Comparison of ENCODE assay signal across 8 cellular contexts in genomic region chr16:72094266-72094610, GRCh38. TPM values are rescaled to one million over a fixed set of nuclear protein-coding genes. Genes with fewer than 3 reads are reported as not detected.
A peak's percentile ranks its signal among the peaks of the same experiment; 100 is the strongest.
DNase-seq lines count a peak whose midpoint lies in the region; ATAC-seq, FAIRE-seq and TF ChIP-seq lines count a peak whose summit lies in the region.

No MANE protein-coding gene starts in this region.

- H3K9me3 ChIP-seq in BLaER1 treated with 17β-estradiol and CSF1 and Interleukin-3, amounts not matched to agents 10 nM and 100 nM (replicated peaks in 1 of 11): no peaks in the 10 kb centered on the region
- H3K9me3 ChIP-seq in MM.1S (replicated peaks; ENCODE audit: insufficient read depth, low read length) (no peaks in the 10 kb centered on the region), astrocyte (ENCODE audit: insufficient read depth, low read depth, low read length) (no peaks in the 10 kb centered on the region), HepG2 (ENCODE audit: low read length) (no peaks in the 10 kb centered on the region)

- H3K36me3 ChIP-seq in BLaER1 treated with 17β-estradiol and CSF1 and Interleukin-3, amounts not matched to agents 10 nM and 100 nM: peaks cover 52 to 63% (median 56%) of the 10 kb centered on the region in 11 experiments
- 0 out of 2 replicates have a peak, but pooled peaks cover 8% of the 10 kb centered on the region for H3K36me3 ChIP-seq in MM.1S (replicated peaks; ENCODE audit: insufficient read depth, low read length)
- H3K36me3 ChIP-seq in astrocyte (ENCODE audit: insufficient read depth, low read length): peaks cover 24% of the 10 kb centered on the region
- peaks cover 23 to 46% of the 10 kb centered on the region in 2 experiments for H3K36me3 ChIP-seq in HepG2 (replicated peaks in 1 of 2; ENCODE audit: control insufficient read depth in 1 of 2, insufficient read depth in 2 of 2, low read length in 2 of 2)

- no peaks in the 10 kb centered on the region for H3K9me2 ChIP-seq in MM.1S (replicated peaks; ENCODE audit: insufficient read depth, low read length)

- CTCF ChIA-PET in HepG2 (lab: Yijun Ruan, JAX; ENCODE audit: low intra/inter-chr PET ratio, low total read pairs): no interaction called here

- POLR2A ChIA-PET in HepG2 (lab: Yijun Ruan, JAX): interaction anchor here (0.6 to 4.7 kb wide), 16 partner anchors 10 to 285 kb away, joined by 3 to 51 read pairs (median 6); partner anchors contain the start of genes AP1G1, HP, HPR and IST1

- H3K4me1 Mint-ChIP-seq in astrocyte (ENCODE audit: low read depth, unreplicated experiment): peaks cover 16% of the 10 kb centered on the region

- TF ChIP-seq EP300 in HepG2 (IDR thresholded peaks at IDR 0.05; ENCODE audit: low read depth in 2 of 2, low read length in 2 of 2): no peak
- TF ChIP-seq EP300 in HepG2 (CRISPR knock-in tag; IDR thresholded peaks at IDR 0.05; ENCODE audit: borderline replicate concordance): no peak

- ATAC-seq in HepG2 (peak; percentile 22), HG03139 (IDR thresholded peaks at IDR 0.05; ENCODE audit: unreplicated experiment) (no peak)

- DNase-seq in MM.1S (peak; percentile 21), astrocyte (ENCODE audit: low read depth) (no peak), HepG2 (ENCODE audit: low spot score) (no peak), cerebellar cortex (ENCODE audit: low spot score) (no peak), SHP77 treated with DMSO at 0.1 percent for 48 hours (lab: John Stamatoyannopoulos, UW) (no peak)
- peak; percentile 7 to 16 for DNase-seq in stimulated activated CD8-positive, alpha-beta memory T cell treated with anti-CD3 and anti-CD28 coated beads, Interleukin-2, amount 100 ng/mL, for 48 hours (ENCODE audit: low read depth in 2 of 2)

- H2AFZ ChIP-seq in MM.1S (ENCODE audit: low read length) (peak overlapping the region; percentile 70), astrocyte (ENCODE audit: low read depth, low read length) (peak overlapping the region; percentile 76), HepG2 (ENCODE audit: low read length) (no peak overlapping the region)

- in situ Hi-C loops in HepG2 (cut with HindIII; ENCODE audit: extremely low pct_ligation_motif_present, low pct_unique_long_range_greater_than_20kb): no loop called here

- FAIRE-seq in astrocyte (lab: Jason Lieb, UNC) (no peak), HepG2 (lab: Jason Lieb, UNC) (no peak)

- H3K4me2 ChIP-seq in BLaER1 treated with 17β-estradiol and CSF1 and Interleukin-3, amounts not matched to agents 10 nM and 100 nM: peak overlapping the region; percentile 84 to 97 (median 93)
- peak overlapping the region; percentile 81 for H3K4me2 ChIP-seq in MM.1S (ENCODE audit: low read depth, low read length)
- H3K4me2 ChIP-seq in astrocyte (ENCODE audit: low read length): peak overlapping the region; percentile 90
- peak overlapping the region; percentile 91 for H3K4me2 ChIP-seq in HepG2 (ENCODE audit: low read depth, low read length)

- H3K27ac ChIP-seq in BLaER1 treated with 17β-estradiol and CSF1 and Interleukin-3, amounts not matched to agents 10 nM and 100 nM: peak overlapping the region; percentile 81 to 93 (median 90)
- H3K27ac ChIP-seq in MM.1S (ENCODE audit: low read length) (peak overlapping the region; percentile 78), astrocyte (ENCODE audit: low read depth, low read length) (peak overlapping the region; percentile 85), HepG2 (ENCODE audit: extremely low read length, insufficient read depth, low read length) (peak overlapping the region; percentile 88)

- peaks cover 31 to 42% (median 37%) of the 10 kb centered on the region in 10 experiments for H3K4me1 ChIP-seq in BLaER1 treated with 17β-estradiol and CSF1 and Interleukin-3, amounts not matched to agents 10 nM and 100 nM
- H3K4me1 ChIP-seq in MM.1S (ENCODE audit: low read length) (peaks cover 13% of the 10 kb centered on the region), astrocyte (ENCODE audit: insufficient read depth, low read length) (peaks cover 9% of the 10 kb centered on the region), HepG2 (ENCODE audit: insufficient read depth, low read length) (peaks cover 54% of the 10 kb centered on the region)

- peaks cover 6% of the 10 kb centered on the region for H3K36me3 Mint-ChIP-seq in astrocyte (ENCODE audit: low read depth, unreplicated experiment)

- H3K9ac ChIP-seq in BLaER1 treated with 17β-estradiol and CSF1 and Interleukin-3, amounts not matched to agents 10 nM and 100 nM: peak overlapping the region; percentile 81 to 95 (median 92)
- peak overlapping the region; percentile 89 for H3K9ac ChIP-seq in MM.1S (ENCODE audit: low read length)
- H3K9ac ChIP-seq in astrocyte (ENCODE audit: low read length): peak overlapping the region; percentile 92
- peak overlapping the region; percentile 92 for H3K9ac ChIP-seq in HepG2 (ENCODE audit: insufficient read depth, low read depth, low read length)

- WGBS in HepG2 (ENCODE audit: low lambda C conversion rate): 0% methylated on average over 11 of the region's 11 CpGs

- H3K79me2 ChIP-seq in MM.1S (ENCODE audit: low read length) (peaks cover 78% of the 10 kb centered on the region), astrocyte (ENCODE audit: insufficient read depth, low read length) (peaks cover 74% of the 10 kb centered on the region), HepG2 (ENCODE audit: insufficient read depth, low read length) (peaks cover 75% of the 10 kb centered on the region)

- peaks cover 12 to 87% (median 56%) of the 10 kb centered on the region in 11 experiments; a peak in 20 of 22 replicates for H4K20me1 ChIP-seq in BLaER1 treated with 17β-estradiol and CSF1 and Interleukin-3, amounts not matched to agents 10 nM and 100 nM
- H4K20me1 ChIP-seq in MM.1S (ENCODE audit: insufficient read depth, low read length) (no peaks in the 10 kb centered on the region), astrocyte (ENCODE audit: insufficient read depth, low read length) (peaks cover 38% of the 10 kb centered on the region), HepG2 (ENCODE audit: insufficient read depth, low read length) (no peaks in the 10 kb centered on the region; the same call in none of the 2 replicates)

- H3K9me3 Mint-ChIP-seq in astrocyte (ENCODE audit: unreplicated experiment): no peaks in the 10 kb centered on the region

- no peak for TF ChIP-seq POLR2A in HepG2 (IDR thresholded peaks at IDR 0.05; ENCODE audit: insufficient read depth in 1 of 2, low read depth in 2 of 2, low read length in 2 of 2)

- no peaks in the 10 kb centered on the region for H3K27me3 ChIP-seq in BLaER1 treated with 17β-estradiol and CSF1 and Interleukin-3, amounts not matched to agents 10 nM and 100 nM
- no peaks in the 10 kb centered on the region for H3K27me3 ChIP-seq in MM.1S (replicated peaks; ENCODE audit: insufficient read depth, low read length)
- no peaks in the 10 kb centered on the region for H3K27me3 ChIP-seq in astrocyte (ENCODE audit: insufficient read depth, low read length)
- peaks cover 0 to 4% of the 10 kb centered on the region in 2 experiments; a peak in 1 of 5 replicates for H3K27me3 ChIP-seq in HepG2 (ENCODE audit: control insufficient read depth in 1 of 2, insufficient read depth in 2 of 2, low read length in 2 of 2)

- no peaks in the 10 kb centered on the region for H3K27me3 Mint-ChIP-seq in astrocyte (ENCODE audit: low read depth, unreplicated experiment)

- H3K4me3 Mint-ChIP-seq in astrocyte (ENCODE audit: unreplicated experiment): peak overlapping the region; percentile 99

- intact Hi-C loops in HepG2 (cut with micrococcal nuclease; ENCODE audit: unreplicated experiment): no loop called here

- TF ChIP-seq CTCF in MM.1S (IDR thresholded peaks at IDR 0.05; ENCODE audit: low read length) (no peak), astrocyte (IDR thresholded peaks at IDR 0.05; ENCODE audit: insufficient read depth, low read depth, low read length) (no peak), HepG2 (CRISPR knock-in tag; IDR thresholded peaks at IDR 0.05) (no peak)

- TSS peak; percentile 69 for BruUV-seq in HepG2 (replicated peaks; lab: Mats Ljungman, UMichigan)

- peak overlapping the region; percentile 94 for H3K27ac Mint-ChIP-seq in astrocyte (ENCODE audit: unreplicated experiment)

- TF ChIP-seq RAD21 in HepG2 (CRISPR knock-in tag; IDR thresholded peaks at IDR 0.05): no peak

- H3K4me3 ChIP-seq in BLaER1 treated with 17β-estradiol and CSF1 and Interleukin-3, amounts not matched to agents 10 nM and 100 nM: peak overlapping the region; percentile 73 to 99 (median 90)
- peak overlapping the region; percentile 98 for H3K4me3 ChIP-seq in MM.1S (ENCODE audit: low read length)
- peak overlapping the region; percentile 88 for H3K4me3 ChIP-seq in astrocyte (ENCODE audit: insufficient read depth, low read depth, low read length)
- H3K4me3 ChIP-seq in HepG2 (replicated peaks in 1 of 3; ENCODE audit: insufficient read depth in 1 of 3, low read depth in 2 of 3, low read length in 3 of 3): peak overlapping the region; percentile 98 to 100 (median 98)

- H3F3A ChIP-seq in MM.1S (ENCODE audit: insufficient read depth, low read length): peaks cover 4% of the 10 kb centered on the region

RNA-seq across cellular contexts. Expression of gene DHX38, which starts 0.6 kb away (rescaled TPM):
- total RNA-seq in astrocyte (42.9 and 49.0 TPM in 2 replicates), HepG2 (2016; rRNA removed; fragmentation: Illumina TruSeq; extraction: Trizol) (58.9 and 85.9 TPM in 2 replicates)
- total RNA-seq in HepG2 (2016; cell fraction: cytosol; rRNA removed; fragmentation: Illumina TruSeq; extraction: Trizol; ENCODE audit: low read depth): 14.5 and 15.5 TPM in 2 replicates
- 48.6 and 86.7 TPM in 2 replicates for total RNA-seq in HepG2 (2016; cell fraction: insoluble cytoplasmic fraction; rRNA removed; fragmentation: Illumina TruSeq; extraction: Trizol)
- total RNA-seq in HepG2 (2016; cell fraction: membrane; rRNA removed; fragmentation: Illumina TruSeq; extraction: Trizol): 21.7 and 23.0 TPM in 2 replicates
- 82.9 and 85.2 TPM in 2 replicates for total RNA-seq in HepG2 (2016; cell fraction: nucleus; rRNA removed; fragmentation: Illumina TruSeq; extraction: Trizol)
- polyA plus RNA-seq in HepG2 (2011; rRNA removed): 54.4 and 57.8 TPM in 2 replicates
- polyA plus RNA-seq in HepG2 (2011; cell fraction: cytosol; rRNA removed): 33.6 and 46.3 TPM in 2 replicates
- 245 and 273 TPM in 2 replicates for polyA plus RNA-seq in HepG2 (2011; cell fraction: nucleus; rRNA removed)
- 54.2 and 64.4 TPM in 2 replicates for polyA plus RNA-seq in HepG2 (2012)
- 4.0 and 4.3 TPM in 2 replicates for polyA plus RNA-seq in HepG2 (2016; cell fraction: cytosol; fragmentation: Illumina TruSeq; extraction: Trizol; ENCODE audit: low read depth)
- polyA plus RNA-seq in HepG2 (2016; cell fraction: insoluble cytoplasmic fraction; fragmentation: Illumina TruSeq; extraction: Trizol; ENCODE audit: low read depth): 40.9 and 48.3 TPM in 2 replicates
- polyA plus RNA-seq in HepG2 (2016; cell fraction: membrane; fragmentation: Illumina TruSeq; extraction: Trizol; ENCODE audit: low read depth): 7.3 and 10.2 TPM in 2 replicates
- 193 and 204 TPM in 2 replicates for polyA plus RNA-seq in HepG2 (2016; cell fraction: nucleus; fragmentation: Illumina TruSeq; extraction: Trizol; ENCODE audit: insufficient read depth, low read depth)
- polyA minus RNA-seq in HepG2 (2011; rRNA and poly(A)+ RNA removed; ENCODE audit: low replicate concordance): 86.4 and 115 TPM in 2 replicates
- 47.6 and 64.3 TPM in 2 replicates for polyA minus RNA-seq in HepG2 (2011; cell fraction: cytosol; rRNA and poly(A)+ RNA removed)
- polyA minus RNA-seq in HepG2 (2011; cell fraction: nucleus; rRNA and poly(A)+ RNA removed): 89.3 and 93.6 TPM in 2 replicates

RNA-seq across cellular contexts. Expression of gene TXNL4B, which starts 0.8 kb away (rescaled TPM):
- total RNA-seq in astrocyte (12.8 TPM in 2 replicates), HepG2 (2016; rRNA removed; fragmentation: Illumina TruSeq; extraction: Trizol) (18.3 and 24.4 TPM in 2 replicates)
- total RNA-seq in HepG2 (2016; cell fraction: cytosol; rRNA removed; fragmentation: Illumina TruSeq; extraction: Trizol; ENCODE audit: low read depth): 9.5 and 11.8 TPM in 2 replicates
- 18.8 and 30.9 TPM in 2 replicates for total RNA-seq in HepG2 (2016; cell fraction: insoluble cytoplasmic fraction; rRNA removed; fragmentation: Illumina TruSeq; extraction: Trizol)
- 8.7 and 9.5 TPM in 2 replicates for total RNA-seq in HepG2 (2016; cell fraction: membrane; rRNA removed; fragmentation: Illumina TruSeq; extraction: Trizol)
- 9.0 and 14.7 TPM in 2 replicates for total RNA-seq in HepG2 (2016; cell fraction: nucleus; rRNA removed; fragmentation: Illumina TruSeq; extraction: Trizol)
- 14.5 and 17.4 TPM in 2 replicates for polyA plus RNA-seq in HepG2 (2011; rRNA removed)
- polyA plus RNA-seq in HepG2 (2011; cell fraction: cytosol; rRNA removed): 11.2 and 14.4 TPM in 2 replicates
- polyA plus RNA-seq in HepG2 (2011; cell fraction: nucleus; rRNA removed): 7.1 and 10.1 TPM in 2 replicates
- polyA plus RNA-seq in HepG2 (2012): 11.4 and 16.0 TPM in 2 replicates
- polyA plus RNA-seq in HepG2 (2016; cell fraction: cytosol; fragmentation: Illumina TruSeq; extraction: Trizol; ENCODE audit: low read depth): 3.8 and 4.9 TPM in 2 replicates
- 23.9 and 29.5 TPM in 2 replicates for polyA plus RNA-seq in HepG2 (2016; cell fraction: insoluble cytoplasmic fraction; fragmentation: Illumina TruSeq; extraction: Trizol; ENCODE audit: low read depth)
- 7.5 TPM in 2 replicates for polyA plus RNA-seq in HepG2 (2016; cell fraction: membrane; fragmentation: Illumina TruSeq; extraction: Trizol; ENCODE audit: low read depth)
- 18.3 and 20.5 TPM in 2 replicates for polyA plus RNA-seq in HepG2 (2016; cell fraction: nucleus; fragmentation: Illumina TruSeq; extraction: Trizol; ENCODE audit: insufficient read depth, low read depth)
- 4.6 and 8.0 TPM in 2 replicates for polyA minus RNA-seq in HepG2 (2011; rRNA and poly(A)+ RNA removed; ENCODE audit: low replicate concordance)
- 5.5 and 5.8 TPM in 2 replicates for polyA minus RNA-seq in HepG2 (2011; cell fraction: cytosol; rRNA and poly(A)+ RNA removed)
- polyA minus RNA-seq in HepG2 (2011; cell fraction: nucleus; rRNA and poly(A)+ RNA removed): 8.6 and 11.6 TPM in 2 replicates

RNA-seq across cellular contexts. Expression of gene HPR, which starts 31.2 kb away (rescaled TPM):
- not detected in 2 replicates for total RNA-seq in astrocyte
- 29.5 and 50.5 TPM in 2 replicates for total RNA-seq in HepG2 (2016; rRNA removed; fragmentation: Illumina TruSeq; extraction: Trizol)
- 12.5 and 12.9 TPM in 2 replicates for total RNA-seq in HepG2 (2016; cell fraction: cytosol; rRNA removed; fragmentation: Illumina TruSeq; extraction: Trizol; ENCODE audit: low read depth)
- 30.8 and 52.5 TPM in 2 replicates for total RNA-seq in HepG2 (2016; cell fraction: insoluble cytoplasmic fraction; rRNA removed; fragmentation: Illumina TruSeq; extraction: Trizol)
- total RNA-seq in HepG2 (2016; cell fraction: membrane; rRNA removed; fragmentation: Illumina TruSeq; extraction: Trizol): 17.8 and 19.1 TPM in 2 replicates
- total RNA-seq in HepG2 (2016; cell fraction: nucleus; rRNA removed; fragmentation: Illumina TruSeq; extraction: Trizol): 41.5 and 48.6 TPM in 2 replicates
- polyA plus RNA-seq in HepG2 (2011; rRNA removed): 107 and 123 TPM in 2 replicates
- polyA plus RNA-seq in HepG2 (2011; cell fraction: cytosol; rRNA removed): 94.0 and 130 TPM in 2 replicates
- polyA plus RNA-seq in HepG2 (2011; cell fraction: nucleus; rRNA removed): 62.2 and 82.7 TPM in 2 replicates
- polyA plus RNA-seq in HepG2 (2012): 33.5 and 49.7 TPM in 2 replicates
- polyA plus RNA-seq in HepG2 (2016; cell fraction: cytosol; fragmentation: Illumina TruSeq; extraction: Trizol; ENCODE audit: low read depth): 10.7 and 12.1 TPM in 2 replicates
- 25.0 and 25.5 TPM in 2 replicates for polyA plus RNA-seq in HepG2 (2016; cell fraction: insoluble cytoplasmic fraction; fragmentation: Illumina TruSeq; extraction: Trizol; ENCODE audit: low read depth)
- polyA plus RNA-seq in HepG2 (2016; cell fraction: membrane; fragmentation: Illumina TruSeq; extraction: Trizol; ENCODE audit: low read depth): 10.2 and 13.0 TPM in 2 replicates
- 77.3 and 85.6 TPM in 2 replicates for polyA plus RNA-seq in HepG2 (2016; cell fraction: nucleus; fragmentation: Illumina TruSeq; extraction: Trizol; ENCODE audit: insufficient read depth, low read depth)
- 45.3 TPM in 1 of 2 replicates, not detected in the other for polyA minus RNA-seq in HepG2 (2011; rRNA and poly(A)+ RNA removed; ENCODE audit: low replicate concordance)
- polyA minus RNA-seq in HepG2 (2011; cell fraction: cytosol; rRNA and poly(A)+ RNA removed): 27.7 and 38.2 TPM in 2 replicates
- polyA minus RNA-seq in HepG2 (2011; cell fraction: nucleus; rRNA and poly(A)+ RNA removed): 22.4 and 28.3 TPM in 2 replicates

RNA-seq across cellular contexts. Expression of gene HP, which starts 39.9 kb away (rescaled TPM):
- total RNA-seq in astrocyte (not detected in 2 replicates), HepG2 (2016; rRNA removed; fragmentation: Illumina TruSeq; extraction: Trizol) (204 and 387 TPM in 2 replicates)
- total RNA-seq in HepG2 (2016; cell fraction: cytosol; rRNA removed; fragmentation: Illumina TruSeq; extraction: Trizol; ENCODE audit: low read depth): 101 and 104 TPM in 2 replicates
- 212 and 406 TPM in 2 replicates for total RNA-seq in HepG2 (2016; cell fraction: insoluble cytoplasmic fraction; rRNA removed; fragmentation: Illumina TruSeq; extraction: Trizol)
- 87.2 and 95.2 TPM in 2 replicates for total RNA-seq in HepG2 (2016; cell fraction: membrane; rRNA removed; fragmentation: Illumina TruSeq; extraction: Trizol)
- 285 and 296 TPM in 2 replicates for total RNA-seq in HepG2 (2016; cell fraction: nucleus; rRNA removed; fragmentation: Illumina TruSeq; extraction: Trizol)
- polyA plus RNA-seq in HepG2 (2011; rRNA removed): 524 and 697 TPM in 2 replicates
- polyA plus RNA-seq in HepG2 (2011; cell fraction: cytosol; rRNA removed): 453 and 910 TPM in 2 replicates
- polyA plus RNA-seq in HepG2 (2011; cell fraction: nucleus; rRNA removed): 156 and 249 TPM in 2 replicates
- 146 and 552 TPM in 2 replicates for polyA plus RNA-seq in HepG2 (2012)
- polyA plus RNA-seq in HepG2 (2016; cell fraction: cytosol; fragmentation: Illumina TruSeq; extraction: Trizol; ENCODE audit: low read depth): 90.8 and 96.3 TPM in 2 replicates
- 197 and 222 TPM in 2 replicates for polyA plus RNA-seq in HepG2 (2016; cell fraction: insoluble cytoplasmic fraction; fragmentation: Illumina TruSeq; extraction: Trizol; ENCODE audit: low read depth)
- 71.5 and 78.8 TPM in 2 replicates for polyA plus RNA-seq in HepG2 (2016; cell fraction: membrane; fragmentation: Illumina TruSeq; extraction: Trizol; ENCODE audit: low read depth)
- polyA plus RNA-seq in HepG2 (2016; cell fraction: nucleus; fragmentation: Illumina TruSeq; extraction: Trizol; ENCODE audit: insufficient read depth, low read depth): 495 and 512 TPM in 2 replicates
- polyA minus RNA-seq in HepG2 (2011; rRNA and poly(A)+ RNA removed; ENCODE audit: low replicate concordance): 0.77 and 754 TPM in 2 replicates
- polyA minus RNA-seq in HepG2 (2011; cell fraction: cytosol; rRNA and poly(A)+ RNA removed): 250 and 368 TPM in 2 replicates
- 79.4 and 147 TPM in 2 replicates for polyA minus RNA-seq in HepG2 (2011; cell fraction: nucleus; rRNA and poly(A)+ RNA removed)

Comparison
In these comparisons a context has a peak if more than half of its experiments do, and no peak if none do; other contexts are left out.
1. DNase-seq: peak in MM.1S (single experiment) and stimulated activated CD8-positive, alpha-beta memory T cell treated with anti-CD3 and anti-CD28 coated beads, Interleukin-2, amount 100 ng/mL, for 48 hours (2 of 2); none in astrocyte (single experiment), HepG2 (single experiment), cerebellar cortex (single experiment) and SHP77 treated with DMSO at 0.1 percent for 48 hours (single experiment).
2. RNA of gene HPR, which starts 31.2 kb away (total RNA-seq): 12.5 to 52.5 TPM in HepG2; not detected in astrocyte; every median in the first group is over 10 times any median in the second.
3. Peak in every context shown above with its lines, with median percentiles within 50 percentile points of each other: H3K27ac ChIP-seq, H3K4me2 ChIP-seq, H3K4me3 ChIP-seq and H3K9ac ChIP-seq.